1 cellular context compared by ENCODE assay signal in the genomic region with DNA sequence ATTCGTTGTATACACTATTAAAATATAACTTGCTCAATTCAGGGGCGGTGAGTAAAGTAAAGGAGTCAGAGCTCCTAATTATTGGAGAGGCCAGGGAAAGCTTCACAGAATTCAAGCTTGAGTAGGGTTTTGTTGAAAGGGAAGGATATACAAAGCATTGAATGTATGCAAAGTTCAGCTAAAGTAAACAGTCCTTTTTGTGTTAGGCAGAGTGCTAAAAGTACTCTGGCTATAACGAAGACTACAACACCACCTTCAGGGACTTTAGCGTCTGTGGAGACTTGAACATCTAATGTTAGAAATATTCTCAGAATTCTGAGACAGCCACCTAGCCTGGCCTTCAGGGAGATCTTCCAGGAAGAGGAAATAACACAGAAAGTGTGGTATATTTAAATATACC.
TF ChIP-seq lines count a peak whose summit lies in the region.

No MANE protein-coding gene starts in this region.

TF ChIP-seq in WTC11, 78 proteins besides CTCF, POLR2A, EP300 and RAD21 (continued from another document):
- TF ChIP-seq ZBTB43 (CRISPR knock-in tag; IDR thresholded peaks at IDR 0.05) (no peak), USF2 (CRISPR knock-in tag; IDR thresholded peaks at IDR 0.05) (no peak), ZNF281 (CRISPR knock-in tag; IDR thresholded peaks at IDR 0.05) (no peak), ZNF532 (CRISPR knock-in tag; IDR thresholded peaks at IDR 0.05; ENCODE audit: borderline replicate concordance) (no peak), CDX4 (CRISPR knock-in tag; IDR thresholded peaks at IDR 0.05; ENCODE audit: borderline replicate concordance) (no peak), NR3C1 (CRISPR knock-in tag; conservative IDR thresholded peaks at IDR 0.05; ENCODE audit: low read depth) (no peak)
- TF ChIP-seq, protein P1, sequence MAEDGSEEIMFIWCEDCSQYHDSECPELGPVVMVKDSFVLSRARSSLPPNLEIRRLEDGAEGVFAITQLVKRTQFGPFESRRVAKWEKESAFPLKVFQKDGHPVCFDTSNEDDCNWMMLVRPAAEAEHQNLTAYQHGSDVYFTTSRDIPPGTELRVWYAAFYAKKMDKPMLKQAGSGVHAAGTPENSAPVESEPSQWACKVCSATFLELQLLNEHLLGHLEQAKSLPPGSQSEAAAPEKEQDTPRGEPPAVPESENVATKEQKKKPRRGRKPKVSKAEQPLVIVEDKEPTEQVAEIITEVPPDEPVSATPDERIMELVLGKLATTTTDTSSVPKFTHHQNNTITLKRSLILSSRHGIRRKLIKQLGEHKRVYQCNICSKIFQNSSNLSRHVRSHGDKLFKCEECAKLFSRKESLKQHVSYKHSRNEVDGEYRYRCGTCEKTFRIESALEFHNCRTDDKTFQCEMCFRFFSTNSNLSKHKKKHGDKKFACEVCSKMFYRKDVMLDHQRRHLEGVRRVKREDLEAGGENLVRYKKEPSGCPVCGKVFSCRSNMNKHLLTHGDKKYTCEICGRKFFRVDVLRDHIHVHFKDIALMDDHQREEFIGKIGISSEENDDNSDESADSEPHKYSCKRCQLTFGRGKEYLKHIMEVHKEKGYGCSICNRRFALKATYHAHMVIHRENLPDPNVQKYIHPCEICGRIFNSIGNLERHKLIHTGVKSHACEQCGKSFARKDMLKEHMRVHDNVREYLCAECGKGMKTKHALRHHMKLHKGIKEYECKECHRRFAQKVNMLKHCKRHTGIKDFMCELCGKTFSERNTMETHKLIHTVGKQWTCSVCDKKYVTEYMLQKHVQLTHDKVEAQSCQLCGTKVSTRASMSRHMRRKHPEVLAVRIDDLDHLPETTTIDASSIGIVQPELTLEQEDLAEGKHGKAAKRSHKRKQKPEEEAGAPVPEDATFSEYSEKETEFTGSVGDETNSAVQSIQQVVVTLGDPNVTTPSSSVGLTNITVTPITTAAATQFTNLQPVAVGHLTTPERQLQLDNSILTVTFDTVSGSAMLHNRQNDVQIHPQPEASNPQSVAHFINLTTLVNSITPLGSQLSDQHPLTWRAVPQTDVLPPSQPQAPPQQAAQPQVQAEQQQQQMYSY (CRISPR knock-in tag; IDR thresholded peaks at IDR 0.05): no peak
